Comparison of ENCODE assay signal across 19 cellular contexts in genomic region chr6:138618168-138618567, GRCh38.
DNase-seq lines count a peak whose midpoint lies in the region; ATAC-seq and TF ChIP-seq lines count a peak whose summit lies in the region.
"Had no signal": no experiment of that assay in that cellular context is flagged by ENCODE, and none has a peak within 500 bp of the region (broad histone marks: within the 10 kb centered on the region; RNA-seq: fewer than 3 reads in every experiment).

No MANE protein-coding gene starts in this region.

- CTCF ChIA-PET in AG04449 (lab: Yijun Ruan, JAX), result interaction anchor here (0.8 to 1.6 kb wide), 5 partner anchors 12 to 148 kb away, joined by 3 to 4 read pairs (median 4); no protein-coding TSS in a partner anchor

- POLR2A ChIA-PET in AG04449 (lab: Yijun Ruan, JAX), result no interaction called here

- DNase-seq in AG04449 (ENCODE audit: low read depth, low spot score) (peak; percentile 3), GM04504 (ENCODE audit: low read depth) (peak; percentile 17), LHCN-M2 (ENCODE audit: low read depth) (peak; percentile 37), fibroblast of mammary gland (ENCODE audit: low read depth) (peak; percentile 73), epidermal melanocyte (ENCODE audit: insufficient read length, low spot score) (no peak)
- no peak for DNase-seq in stimulated activated naive CD8-positive, alpha-beta T cell treated with anti-CD3 and anti-CD28 coated beads, Interleukin-15, Interleukin-2, amounts not matched to agents 100 U/mL and 50 U/mL, for 24 hours
- no peak for DNase-seq in NK-92 treated with Interleukin-12 subunit alpha and Interleukin-12 subunit beta, amount 100 ng/mL, for 24 hours (lab: John Stamatoyannopoulos, UW)
- DNase-seq: CD4-positive, alpha-beta memory T cell; DMS153; DMS79; GDM1; GM23248; KG1 had no signal

- TF ChIP-seq CTCF in AG04449 (IDR thresholded peaks at IDR 0.05; ENCODE audit: insufficient read depth, low read length, missing control alignments) (no peak), fibroblast of mammary gland (conservative IDR thresholded peaks at IDR 0.05; ENCODE audit: control insufficient read depth, insufficient read depth, low read depth, low read length) (no peak)

- ATAC-seq in stimulated activated naive CD8-positive, alpha-beta T cell treated with anti-CD3 and anti-CD28 coated beads, Interleukin-15, Interleukin-2, amounts not matched to agents 100 U/mL and 50 U/mL, for 24 hours, result no peak
- ATAC-seq in HG03135 (IDR thresholded peaks at IDR 0.05; ENCODE audit: unreplicated experiment), result no peak
- ATAC-seq: A549, GM12878, HepG2 had no signal

- no peak overlapping the region for H3K4me3 ChIP-seq in AG04449 (ENCODE audit: low read depth, low read length)
- no peak overlapping the region for H3K4me3 ChIP-seq in fibroblast of mammary gland (ENCODE audit: control insufficient read depth, low read depth, low read length)
- H3K4me3 ChIP-seq: A549, BLaER1, GM12878, GM23248, HAP-1 had no signal

Comparison
In these comparisons a context has a peak if more than half of its experiments do, and no peak if none do; other contexts are left out.
1. DNase-seq: peak in AG04449 (single experiment), GM04504 (single experiment), LHCN-M2 (single experiment) and fibroblast of mammary gland (single experiment); none in epidermal melanocyte (single experiment), stimulated activated naive CD8-positive, alpha-beta T cell treated with anti-CD3 and anti-CD28 coated beads, Interleukin-15, Interleukin-2, amounts not matched to agents 100 U/mL and 50 U/mL, for 24 hours (single experiment) and NK-92 treated with Interleukin-12 subunit alpha and Interleukin-12 subunit beta, amount 100 ng/mL, for 24 hours (single experiment).